In the genomic region with DNA sequence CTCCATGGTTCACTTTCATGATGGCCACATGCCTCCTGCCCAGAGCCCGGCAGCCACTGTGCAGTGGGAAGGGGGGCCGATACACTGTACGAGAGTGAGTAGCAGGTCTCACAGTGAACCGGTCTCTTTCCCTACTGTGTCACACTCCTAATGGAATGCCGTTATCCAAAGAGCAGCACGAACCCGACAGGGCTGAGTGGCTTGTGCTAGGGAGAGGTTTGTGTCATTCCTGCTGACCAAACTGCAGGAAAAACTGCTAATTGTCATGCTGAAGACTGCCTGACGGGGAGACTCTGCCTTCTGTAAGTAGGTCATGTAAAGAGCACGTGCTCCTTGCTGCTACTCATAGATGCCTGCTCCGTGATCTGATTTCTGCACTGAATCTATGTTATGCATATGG, we compare ENCODE assay signal across 20 cellular contexts.
DNase-seq lines count a peak whose midpoint lies in the region; ATAC-seq and TF ChIP-seq lines count a peak whose summit lies in the region.
"Had no signal": no experiment of that assay in that cellular context is flagged by ENCODE, and none has a peak within 500 bp of the region (broad histone marks: within the 10 kb centered on the region; RNA-seq: fewer than 3 reads in every experiment).

No MANE protein-coding gene starts in this region.

- H3K4me3 Mint-ChIP-seq in GM23338, result no peak overlapping the region
- H3K4me3 Mint-ChIP-seq: activated naive CD4-positive, alpha-beta T cell treated with anti-CD3 and anti-CD28 coated beads, Interleukin-2, amount 50 U/mL, for 24 hours had no signal

- DNase-seq in GM23338 (ENCODE audit: low spot score) (peak; percentile 68), caudate nucleus (lab: John Stamatoyannopoulos, UW) (peak in 12 of 61 donors; percentile 11 to 79 (median 36)), putamen (ENCODE audit: low spot score) (no peak), RWPE1 (ENCODE audit: low spot score) (no peak), NCI-H128 (lab: John Stamatoyannopoulos, UW; ENCODE audit: unreplicated experiment) (no peak)
- no peak for DNase-seq in activated effector memory CD4-positive, alpha-beta T cell treated with anti-CD3 and anti-CD28 coated beads, Interleukin-2, amount 50 U/mL, for 16 hours
- DNase-seq: activated CD4-positive, alpha-beta T cell treated with anti-CD3 and anti-CD28 coated beads, Interleukin-2, amount 50 U/mL, for 48 hours; effector CD4-positive, alpha-beta T cell; GOT3; NCI-H187 treated with DMSO at 0.1 percent for 48 hours; NCI-H446 treated with DMSO at 0.1 percent for 48 hours; stimulated activated naive CD8-positive, alpha-beta T cell treated with anti-CD3 and anti-CD28 coated beads, Interleukin-15, Interleukin-2, amounts not matched to agents 100 U/mL and 50 U/mL, for 24 hours; SW 1271; trophoblast cell had no signal

- H3K4me1 Mint-ChIP-seq in GM23338, result peaks cover 25% of the 10 kb centered on the region
- H3K4me1 Mint-ChIP-seq: activated naive CD4-positive, alpha-beta T cell treated with anti-CD3 and anti-CD28 coated beads, Interleukin-2, amount 50 U/mL, for 24 hours; IgD-negative memory B cell had no signal

- H2AFZ ChIP-seq in GM23338, result no peak overlapping the region
- peak overlapping the region; percentile 2 for H2AFZ ChIP-seq in neuron (ENCODE audit: low read depth, low read length)

- H3K27me3 ChIP-seq in GM23338 (ENCODE audit: insufficient read depth) (peaks cover 29% of the 10 kb centered on the region), iPS-20b (ENCODE audit: insufficient read depth, low read length) (peaks cover 44% of the 10 kb centered on the region), neuron (ENCODE audit: insufficient read depth, low read length) (no peaks in the 10 kb centered on the region)
- H3K27me3 ChIP-seq: neutrophil had no signal

- no peaks in the 10 kb centered on the region for H3K36me3 Mint-ChIP-seq in GM23338 (ENCODE audit: low read depth)
- H3K36me3 Mint-ChIP-seq: activated naive CD4-positive, alpha-beta T cell treated with anti-CD3 and anti-CD28 coated beads, Interleukin-2, amount 50 U/mL, for 24 hours; IgD-negative memory B cell had no signal

- H3K36me3 ChIP-seq in GM23338 (ENCODE audit: insufficient read depth) (no peaks in the 10 kb centered on the region), iPS-20b (ENCODE audit: insufficient read depth, low read depth, low read length) (no peaks in the 10 kb centered on the region), neuron (ENCODE audit: insufficient read depth, low read length) (no peaks in the 10 kb centered on the region)
- H3K36me3 ChIP-seq: neutrophil had no signal

- POLR2A ChIA-PET in RWPE1 (lab: Yijun Ruan, JAX; ENCODE audit: low non-redundant PET), result no interaction called here

- CTCF ChIA-PET in RWPE1 (lab: Yijun Ruan, JAX), result no interaction called here

- no peaks in the 10 kb centered on the region for H3K79me2 ChIP-seq in GM23338 (replicated peaks; ENCODE audit: insufficient read depth)

- 0 out of 2 replicates have a peak, but pooled peaks cover 4% of the 10 kb centered on the region for H3K4me1 ChIP-seq in GM23338 (ENCODE audit: insufficient read depth)
- peaks cover 19% of the 10 kb centered on the region; the same call in 1 of the 2 replicates for H3K4me1 ChIP-seq in iPS-20b (ENCODE audit: insufficient read depth, low read length)
- peaks cover 19% of the 10 kb centered on the region for H3K4me1 ChIP-seq in neuron (ENCODE audit: insufficient read depth, low read length)

- H4K20me1 ChIP-seq in GM23338 (replicated peaks; ENCODE audit: insufficient read depth), result no peaks in the 10 kb centered on the region; the same call in 1 of the 2 replicates

- no peaks in the 10 kb centered on the region for H3K9me2 ChIP-seq in GM23338 (ENCODE audit: insufficient read depth)

- H3K4me2 ChIP-seq in GM23338, result no peak overlapping the region

- H3K9me3 ChIP-seq in iPS-20b (ENCODE audit: insufficient read depth, low read depth, low read length), result no peaks in the 10 kb centered on the region
- H3K9me3 ChIP-seq in neuron (ENCODE audit: low read length), result no peaks in the 10 kb centered on the region
- H3K9me3 ChIP-seq: neutrophil had no signal

- H3K27ac ChIP-seq in GM23338 (ENCODE audit: low read depth) (no peak overlapping the region), caudate nucleus (ENCODE audit: low read depth, low read length) (peak overlapping the region; percentile 67), iPS-20b (ENCODE audit: low read length) (no peak overlapping the region), RWPE1 (no peak overlapping the region)
- H3K27ac ChIP-seq: neutrophil had no signal

- no peaks in the 10 kb centered on the region; the same call in 2 of the 3 replicates for H3K9me3 Mint-ChIP-seq in GM23338

- no peak for TF ChIP-seq CTCF in GM23338 (conservative IDR thresholded peaks at IDR 0.05; ENCODE audit: low read depth in 2 of 2)
- no peak for TF ChIP-seq CTCF in RWPE1 (conservative IDR thresholded peaks at IDR 0.05; ENCODE audit: low read depth)

- H3K4me3 ChIP-seq in GM23338, result no peak overlapping the region
- 0 out of 2 replicates have a peak overlapping the region, but pooled peaks have one; percentile 16 for H3K4me3 ChIP-seq in iPS-20b (ENCODE audit: low read length)
- peak overlapping the region; percentile 41 for H3K4me3 ChIP-seq in neuron (ENCODE audit: low read length)

- ATAC-seq in GM23338, result peak; percentile 97
- ATAC-seq: sciatic nerve; stimulated activated naive CD8-positive, alpha-beta T cell treated with anti-CD3 and anti-CD28 coated beads, Interleukin-15, Interleukin-2, amounts not matched to agents 100 U/mL and 50 U/mL, for 24 hours had no signal

- H3K27ac Mint-ChIP-seq in GM23338, result no peak overlapping the region
- H3K27ac Mint-ChIP-seq: activated naive CD4-positive, alpha-beta T cell treated with anti-CD3 and anti-CD28 coated beads, Interleukin-2, amount 50 U/mL, for 24 hours had no signal

- peaks cover 26% of the 10 kb centered on the region for H3K27me3 Mint-ChIP-seq in GM23338 (ENCODE audit: insufficient read depth, low read depth, poor library complexity)
- H3K27me3 Mint-ChIP-seq: activated naive CD4-positive, alpha-beta T cell treated with anti-CD3 and anti-CD28 coated beads, Interleukin-2, amount 50 U/mL, for 24 hours; IgD-negative memory B cell had no signal

- H3F3A ChIP-seq in GM23338 (replicated peaks; ENCODE audit: low read depth), result no peaks in the 10 kb centered on the region

- no peak overlapping the region for H3K9ac ChIP-seq in iPS-20b (ENCODE audit: low read depth, low read length)

TF ChIP-seq in GM23338, 12 proteins besides CTCF, POLR2A, EP300 and RAD21 (continues in another document):
- TF ChIP-seq ETS1 (IDR thresholded peaks at IDR 0.05) (no peak), EZH2 (IDR thresholded peaks at IDR 0.05; ENCODE audit: low read depth, unreplicated experiment) (no peak), STAT1 (IDR thresholded peaks at IDR 0.05; ENCODE audit: unreplicated experiment) (no peak)
